8 cellular contexts compared by ENCODE assay signal in the genomic region with DNA sequence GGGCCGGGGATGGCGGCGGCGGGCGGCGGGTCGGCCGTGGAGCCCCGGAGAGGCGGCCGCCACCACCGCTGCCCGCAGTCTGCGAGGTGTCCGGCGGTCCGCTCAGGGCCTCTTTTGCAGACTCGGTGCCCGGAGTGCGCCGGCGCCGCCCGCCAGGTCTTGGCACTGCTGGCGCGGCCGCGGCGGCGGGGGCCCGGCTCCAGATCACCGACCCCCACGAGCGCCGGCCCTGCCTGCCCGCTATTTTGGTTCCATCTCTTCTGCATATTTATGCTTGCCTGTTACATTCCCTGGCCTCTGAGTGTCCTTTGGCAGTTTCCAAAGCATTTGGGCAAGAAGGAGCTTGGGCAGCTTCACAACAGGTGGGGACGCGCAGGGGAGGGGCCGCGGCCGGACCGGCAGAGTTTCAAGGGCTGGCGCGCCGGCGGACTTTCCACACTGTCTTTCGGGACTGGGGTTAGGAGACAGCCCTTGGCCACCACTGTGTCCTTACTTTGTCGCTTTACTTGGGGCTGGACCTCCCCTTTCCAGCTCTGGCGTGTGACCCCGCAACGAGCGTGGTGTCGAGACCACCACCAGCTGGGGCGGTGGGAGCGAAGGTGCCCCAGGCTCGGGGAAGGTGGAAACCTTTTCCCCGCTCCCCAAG. TPM values are rescaled to one million over a fixed set of nuclear protein-coding genes. Genes with fewer than 3 reads are reported as not detected.
DNase-seq lines count a peak whose midpoint lies in the region; ATAC-seq, FAIRE-seq and TF ChIP-seq lines count a peak whose summit lies in the region.

No MANE protein-coding gene starts in this region.

- H3K4me2 ChIP-seq in mammary epithelial cell (ENCODE audit: insufficient read depth, low read depth, low read length), result peak overlapping the region; percentile 77

- peak overlapping the region; percentile 96 for H3K27ac Mint-ChIP-seq in Calu3 (ENCODE audit: unreplicated experiment)

- intact Hi-C loops in Calu3 (cut with micrococcal nuclease; ENCODE audit: unreplicated experiment) (no loop called here), mammary epithelial cell (cut with micrococcal nuclease) (loop anchor here (2.0 kb wide), 3 partner anchors 26 to 38 kb away; no protein-coding TSS in a partner anchor)

- no peaks in the 10 kb centered on the region for H3K9me3 ChIP-seq in mammary epithelial cell (replicated peaks; ENCODE audit: insufficient read depth, low read length)

- ATAC-seq in GM21390 (IDR thresholded peaks at IDR 0.05; ENCODE audit: unreplicated experiment), result peak; percentile 37

- H3K9ac ChIP-seq in mammary epithelial cell (ENCODE audit: insufficient read depth, low read length), result peak overlapping the region; percentile 25

- H3K79me2 ChIP-seq in mammary epithelial cell (ENCODE audit: insufficient read depth, low read length), result peaks cover 44% of the 10 kb centered on the region

- BruUV-seq in Calu3 (replicated peaks; lab: Mats Ljungman, UMichigan), result no TSS peak
- BruUV-seq in mammary epithelial cell (replicated peaks; lab: Mats Ljungman, UMichigan), result no TSS peak

- peaks cover 49% of the 10 kb centered on the region for H3K36me3 Mint-ChIP-seq in Calu3 (ENCODE audit: insufficient read depth, unreplicated experiment)

- CTCF ChIA-PET in Calu3 (lab: Charles Lee) (no interaction called here), mammary epithelial cell (lab: Charles Lee; ENCODE audit: low non-redundant PET) (no interaction called here)

- no peak for FAIRE-seq in HTR-8/SVneo (lab: Jason Lieb, UNC)

- no peaks in the 10 kb centered on the region for H3K27me3 ChIP-seq in mammary epithelial cell (ENCODE audit: insufficient read depth, low read length)

- no peaks in the 10 kb centered on the region for H3K9me3 Mint-ChIP-seq in Calu3 (ENCODE audit: low read depth, unreplicated experiment)

- dilution Hi-C loops in mammary epithelial cell (cut with HindIII; ENCODE audit: low sequenced_read_pairs), result no loop called here

- peak overlapping the region; percentile 44 to 92 (median 58) for H3K4me3 ChIP-seq in mammary epithelial cell (replicated peaks in 1 of 3; ENCODE audit: insufficient read depth in 1 of 3, low read depth in 2 of 3, low read length in 3 of 3)

- no peaks in the 10 kb centered on the region for H3K36me3 ChIP-seq in mammary epithelial cell (ENCODE audit: insufficient read depth, low read length)

- TF ChIP-seq CTCF in Calu3 (IDR thresholded peaks at IDR 0.05; ENCODE audit: unreplicated experiment), result no peak
- no peak for TF ChIP-seq CTCF in VCaP (conservative IDR thresholded peaks at IDR 0.05)
- no peak for TF ChIP-seq CTCF in mammary epithelial cell (conservative IDR thresholded peaks at IDR 0.05 in 1 of 2, IDR thresholded peaks at IDR 0.05 in 1 of 2; ENCODE audit: extremely low read depth in 1 of 2, insufficient read depth in 1 of 2, low read depth in 1 of 2, low read length in 2 of 2)

- peak overlapping the region; percentile 96 for H3K27ac ChIP-seq in VCaP
- peak overlapping the region; percentile 5 for H3K27ac ChIP-seq in mammary epithelial cell (ENCODE audit: insufficient read depth, low read depth, low read length)

- peak overlapping the region; percentile 65 for H3K4me3 Mint-ChIP-seq in Calu3 (ENCODE audit: low read depth, unreplicated experiment)

- no peaks in the 10 kb centered on the region for H3K4me1 ChIP-seq in mammary epithelial cell (ENCODE audit: insufficient read depth, low read length)

- WGBS in mammary epithelial cell (ENCODE audit: low coverage, missing lambda C conversion rate), result 2% methylated on average over 27 of the region's 57 CpGs

- H4K20me1 ChIP-seq in mammary epithelial cell (ENCODE audit: insufficient read depth, low read length), result no peaks in the 10 kb centered on the region

- DNase-seq in Calu3 (peak; percentile 46), HTR-8/SVneo (ENCODE audit: insufficient read length, low spot score) (peak; percentile 9), mammary epithelial cell (peak; percentile 34), iris pigment epithelial cell (ENCODE audit: low read depth) (peak; percentile 30), NCI-H2029 (lab: John Stamatoyannopoulos, UW) (no peak)
- DNase-seq in stimulated activated CD4-positive, alpha-beta T cell treated with anti-CD3 and anti-CD28 coated beads, Interleukin-12 subunit alpha, Interleukin-12 subunit beta, amount 100 ng/mL, for 4 hours, result peak; percentile 29

- peaks cover 25% of the 10 kb centered on the region for H3K4me1 Mint-ChIP-seq in Calu3 (ENCODE audit: low read depth, unreplicated experiment)

- H3K27me3 Mint-ChIP-seq in Calu3 (ENCODE audit: unreplicated experiment), result no peaks in the 10 kb centered on the region

- peak overlapping the region; percentile 62 for H2AFZ ChIP-seq in mammary epithelial cell (ENCODE audit: low read depth, low read length)

- in situ Hi-C loops in mammary epithelial cell (cut with MboI; ENCODE audit: low sequenced_read_pairs in 2 of 2), result no loop called here

RNA-seq across cellular contexts. Expression of gene TAPT1, which starts 0.7 kb away (rescaled TPM):
- 23.7 and 31.5 TPM in 2 replicates for total RNA-seq in Calu3 (2022)
- total RNA-seq in mammary epithelial cell, result 10 to 100 TPM; 16.2 to 21.1 TPM
- polyA plus RNA-seq in mammary epithelial cell, result 7.8 TPM
- 7.9 TPM for polyA minus RNA-seq in mammary epithelial cell
